Comparison of ENCODE assay signal across 8 cellular contexts in genomic region chr10:63819753-63820347, GRCh38.
DNase-seq lines count a peak whose midpoint lies in the region; ATAC-seq, FAIRE-seq and TF ChIP-seq lines count a peak whose summit lies in the region.

No MANE protein-coding gene starts in this region.

- intact Hi-C loops in spleen (cut with DNase I; ENCODE audit: low total_unique reads): no loop called here

- TF ChIP-seq POLR2A in spleen (IDR thresholded peaks at IDR 0.05): no peak

- peaks cover 0 to 20% (median 0%) of the 10 kb centered on the region in 7 donors for H3K27me3 ChIP-seq in spleen (replicated peaks in 1 of 7)

- peak in 9 of 11 experiments; percentile 17 to 65 (median 53) for TF ChIP-seq CTCF in spleen (IDR thresholded peaks at IDR 0.05 in 8 of 11, conservative IDR thresholded peaks at IDR 0.05 in 3 of 11)

- ATAC-seq in GM21825 (IDR thresholded peaks at IDR 0.05; ENCODE audit: unreplicated experiment): no peak

- 2 to 5% (median 3%) methylated on average over 3 of the region's 3 CpGs for WGBS in spleen, 5 donors

- peak; percentile 63 for FAIRE-seq in G401.6 (lab: Jason Lieb, UNC)

- peaks cover 0 to 17% (median 6%) of the 10 kb centered on the region in 8 donors for H3K9me3 ChIP-seq in spleen

- DNase-seq in ACHN: peak; percentile 68
- DNase-seq in NCI-H1694 treated with DMSO at 0.1 percent for 48 hours (lab: John Stamatoyannopoulos, UW): peak; percentile 50
- peak; percentile 82 for DNase-seq in astrocyte of the hippocampus (ENCODE audit: low read depth, low spot score)
- peak; percentile 18 to 32 for DNase-seq in hippocampal formation (lab: John Stamatoyannopoulos, UW)
- no peak for DNase-seq in spleen
- no peak for DNase-seq in NCI-H526 treated with DMSO at 0.1 percent for 48 hours (lab: John Stamatoyannopoulos, UW)

- in situ Hi-C loops in ACHN (cut with HindIII; ENCODE audit: low pct_ligation_motif_present, low pct_unique_long_range_greater_than_20kb, low sequenced_read_pairs): no loop called here

- H3K4me3 ChIP-seq in spleen: no peak overlapping the region

- H3K27ac ChIP-seq in spleen: no peak overlapping the region

- H3K36me3 ChIP-seq in spleen: no peaks in the 10 kb centered on the region

- no peaks in the 10 kb centered on the region for H3K4me1 ChIP-seq in spleen

Comparison
In these comparisons a context has a peak if more than half of its experiments do, and no peak if none do; other contexts are left out.
1. DNase-seq: peak in ACHN (single experiment), NCI-H1694 treated with DMSO at 0.1 percent for 48 hours (single experiment), astrocyte of the hippocampus (single experiment) and hippocampal formation (2 of 2); none in spleen (single experiment) and NCI-H526 treated with DMSO at 0.1 percent for 48 hours (single experiment).